ENCODE assay signal across 9 cellular contexts in genomic region chr11:6636480-6636879, GRCh38.
"Had no signal": no experiment of that assay in that cellular context is flagged by ENCODE, and none has a peak within 500 bp of the region (broad histone marks: within the 10 kb centered on the region; RNA-seq: fewer than 3 reads in every experiment).

No MANE protein-coding gene starts in this region.

- DNase-seq: activated CD4-positive, alpha-beta T cell treated with anti-CD3 and anti-CD28 coated beads, Interleukin-2, amount 50 U/mL, for 1 hour; activated naive CD4-positive, alpha-beta T cell treated with anti-CD3 and anti-CD28 coated beads, Interleukin-2, amount 50 U/mL, for 16 hours; body of pancreas; erythroblast; immature natural killer cell; SK-N-SH had no signal

- H3K9me3 ChIP-seq: body of pancreas, SK-N-SH had no signal

- ATAC-seq: body of pancreas; stimulated activated memory B cell treated with anti-CD40 and anti-IgM and Interleukin-4, amounts not matched to agents 10 μg/mL and 1 μg/mL and 100 μg/mL, for 72 hours; WTC11 had no signal

- H3K4me3 ChIP-seq: body of pancreas, smooth muscle cell had no signal

- H3K27me3 ChIP-seq: body of pancreas had no signal

- H3K4me2 ChIP-seq: SK-N-SH, smooth muscle cell had no signal

- H3K9ac ChIP-seq: SK-N-SH had no signal
